1 cellular context compared by ENCODE assay signal in genomic region chr16:57630402-57630787, GRCh38.
TF ChIP-seq lines count a peak whose summit lies in the region.

No MANE protein-coding gene starts in this region.

TF ChIP-seq in K562, 482 proteins besides CTCF, POLR2A, EP300 and RAD21 (continued from another document):
- no peak for TF ChIP-seq HMGXB4 (CRISPR knock-in tag; IDR thresholded peaks at IDR 0.05)
- no peak for TF ChIP-seq CEBPB (tag; IDR thresholded peaks at IDR 0.05)
- no peak for TF ChIP-seq MIER1 (IDR thresholded peaks at IDR 0.05; ENCODE audit: low read depth)
- TF ChIP-seq BMI1 (IDR thresholded peaks at IDR 0.05; ENCODE audit: low read length): no peak
- no peak for TF ChIP-seq HSF4 (CRISPR knock-in tag; IDR thresholded peaks at IDR 0.05; ENCODE audit: borderline replicate concordance)
- no peak for TF ChIP-seq MBD2 (IDR thresholded peaks at IDR 0.05; ENCODE audit: borderline replicate concordance, low read depth)
- TF ChIP-seq ZBTB7A (IDR thresholded peaks at IDR 0.05; ENCODE audit: borderline replicate concordance, control insufficient read depth, low read depth, low read length): no peak
- TF ChIP-seq E4F1 (CRISPR knock-in tag; IDR thresholded peaks at IDR 0.05; ENCODE audit: borderline replicate concordance): no peak
- TF ChIP-seq PHB2 (IDR thresholded peaks at IDR 0.05; ENCODE audit: low read depth): no peak
- no peak for TF ChIP-seq ESRRA (IDR thresholded peaks at IDR 0.05; ENCODE audit: borderline replicate concordance, low read depth)
- TF ChIP-seq CREBBP (IDR thresholded peaks at IDR 0.05; ENCODE audit: low read depth, low read length): no peak
- TF ChIP-seq MTA3 (IDR thresholded peaks at IDR 0.05; ENCODE audit: borderline replicate concordance): no peak
- no peak for TF ChIP-seq CLOCK (CRISPR knock-in tag; IDR thresholded peaks at IDR 0.05; ENCODE audit: borderline replicate concordance)
- no peak for TF ChIP-seq ZKSCAN3 (CRISPR knock-in tag; IDR thresholded peaks at IDR 0.05)
- no peak for TF ChIP-seq NR3C1 (CRISPR knock-in tag; IDR thresholded peaks at IDR 0.05)
- peak; percentile 43; the same call in 1 of the 2 replicates for TF ChIP-seq PKNOX1 (IDR thresholded peaks at IDR 0.05)
